21 cellular contexts compared by ENCODE assay signal in genomic region chr13:66033924-66034323, GRCh38.
"Had no signal": no experiment of that assay in that cellular context is flagged by ENCODE, and none has a peak within 500 bp of the region (broad histone marks: within the 10 kb centered on the region; RNA-seq: fewer than 3 reads in every experiment).

No MANE protein-coding gene starts in this region.

- DNase-seq: effector memory CD8-positive, alpha-beta T cell; glutamatergic neuron; left colon; left ventricle myocardium superior; mesenchymal stem cell; midbrain; naive B cell; posterior cingulate gyrus; stimulated activated CD4-positive, alpha-beta T cell treated with anti-CD3 and anti-CD28 coated beads, Interleukin-2, amount 100 ng/mL, for 24 hours; stimulated activated CD4-positive, alpha-beta T cell treated with anti-CD3 and anti-CD28 coated beads, Interleukin-4, amount 100 ng/mL, for 4 hours; stimulated activated naive B cell treated with anti-CD40 and anti-IgM and Interleukin-4, amounts not matched to agents 10 μg/mL and 1 μg/mL and 100 μg/mL, for 72 hours; stimulated activated naive CD8-positive, alpha-beta T cell treated with anti-CD3 and anti-CD28 coated beads, Interleukin-15, amount 100 ng/mL, for 72 hours; testis; upper lobe of right lung had no signal

- H3K36me3 ChIP-seq: esophagus muscularis mucosa, gastroesophageal sphincter, tibial nerve, upper lobe of right lung, vagina had no signal

- H3K27ac ChIP-seq: epithelial cell of prostate, esophagus muscularis mucosa, gastroesophageal sphincter, skin epidermis, testis, tibial nerve, upper lobe of right lung, vagina had no signal

- H3K4me3 ChIP-seq: esophagus muscularis mucosa, gastroesophageal sphincter, lung, skin epidermis, testis, tibial nerve, upper lobe of right lung, vagina had no signal

- H3K27me3 ChIP-seq: esophagus muscularis mucosa, gastroesophageal sphincter, testis, tibial nerve, upper lobe of right lung, vagina had no signal

- H3K4me1 ChIP-seq: testis, tibial nerve, upper lobe of right lung, vagina had no signal

- H3K9me3 ChIP-seq: esophagus muscularis mucosa, gastroesophageal sphincter, testis, tibial nerve, upper lobe of right lung, vagina had no signal
